Comparison of ENCODE assay signal across 8 cellular contexts in the genomic region with DNA sequence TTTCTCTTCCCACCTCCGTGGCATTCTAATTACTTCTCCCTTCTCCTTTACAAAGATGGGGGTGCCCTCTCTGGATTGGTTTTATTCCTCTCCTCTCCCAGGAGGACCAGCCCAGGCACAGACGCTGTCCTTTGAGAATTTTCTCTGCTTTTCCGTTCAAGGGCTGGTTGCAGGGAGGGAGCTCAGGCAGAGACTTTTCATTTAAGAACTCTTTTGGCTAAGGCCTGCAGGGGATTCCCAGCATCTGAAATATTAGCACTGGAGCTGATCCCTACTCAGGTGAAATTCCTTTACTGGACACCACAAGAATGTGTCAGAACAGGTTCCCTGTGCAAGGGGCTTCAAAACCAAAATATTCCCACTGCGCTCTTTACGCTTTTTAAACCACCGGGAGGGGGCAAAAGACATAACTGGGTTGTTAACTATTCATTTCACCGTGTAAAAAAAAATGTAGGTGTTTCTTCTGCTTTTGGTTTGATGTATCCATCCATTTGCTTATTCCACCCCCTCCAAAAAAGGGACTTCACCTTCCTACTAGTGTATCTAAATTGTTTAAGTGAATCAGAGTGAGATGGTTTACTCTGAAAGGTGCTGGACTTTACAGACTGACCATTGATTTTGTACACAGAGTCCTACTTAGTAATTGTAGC. TPM values are rescaled to one million over a fixed set of nuclear protein-coding genes. Genes with fewer than 3 reads are reported as not detected.
DNase-seq lines count a peak whose midpoint lies in the region; ATAC-seq and TF ChIP-seq lines count a peak whose summit lies in the region.

No MANE protein-coding gene starts in this region.

- no peak for DNase-seq in BE2C
- no peak for DNase-seq in HCT116 (ENCODE audit: low read depth, low spot score)
- DNase-seq in activated B cell treated with CpG ODN at 0.5 μM for 24 hours, result no peak
- DNase-seq in esophagus muscularis mucosa (ENCODE audit: extremely low spot score), result no peak
- no peak for DNase-seq in natural killer cell treated with Interleukin-12 subunit alpha and Interleukin-12 subunit beta and Interleukin-15 and Interleukin-18, amount 100 ng/mL, for 72 hours (ENCODE audit: low spot score)
- no peak for DNase-seq in GF-D8 (lab: John Stamatoyannopoulos, UW)
- DNase-seq in NCI-H1092 (lab: John Stamatoyannopoulos, UW), result no peak

- WGBS in esophagus muscularis mucosa, result 2% methylated on average over 7 of the region's 7 CpGs

- TF ChIP-seq POLR2A in HCT116 (IDR thresholded peaks at IDR 0.05; ENCODE audit: borderline replicate concordance, extremely low read depth, insufficient read depth, insufficient read length), result no peak
- no peak for TF ChIP-seq POLR2A in esophagus muscularis mucosa (IDR thresholded peaks at IDR 0.05; ENCODE audit: low read depth)

- H3K9me3 Mint-ChIP-seq in activated B cell treated with CpG ODN at 0.5 μM for 24 hours, result no peaks in the 10 kb centered on the region
- no peaks in the 10 kb centered on the region for H3K9me3 Mint-ChIP-seq in natural killer cell treated with Interleukin-12 subunit alpha and Interleukin-12 subunit beta and Interleukin-15 and Interleukin-18, amount 100 ng/mL, for 72 hours

- peaks cover 19% of the 10 kb centered on the region for H3K36me3 Mint-ChIP-seq in activated B cell treated with CpG ODN at 0.5 μM for 24 hours (ENCODE audit: low read depth)
- peaks cover 11% of the 10 kb centered on the region for H3K36me3 Mint-ChIP-seq in natural killer cell treated with Interleukin-12 subunit alpha and Interleukin-12 subunit beta and Interleukin-15 and Interleukin-18, amount 100 ng/mL, for 72 hours

- no peak for TF ChIP-seq EP300 in esophagus muscularis mucosa (IDR thresholded peaks at IDR 0.05)

- H3K36me3 ChIP-seq in BE2C (no peaks in the 10 kb centered on the region; the same call in 1 of the 2 replicates), HCT116 (ENCODE audit: control insufficient read depth in 1 of 2, insufficient read depth in 2 of 2, low read length in 2 of 2) (peaks cover 28 to 35% of the 10 kb centered on the region in 2 experiments), esophagus muscularis mucosa (no peaks in the 10 kb centered on the region)

- H3K4me1 ChIP-seq in BE2C (peaks cover 12% of the 10 kb centered on the region), HCT116 (ENCODE audit: control insufficient read depth in 1 of 2, insufficient read depth in 2 of 2, low read length in 2 of 2) (peaks cover 38 to 44% of the 10 kb centered on the region in 2 experiments), esophagus muscularis mucosa (peaks cover 28 to 64% (median 60%) of the 10 kb centered on the region in 4 donors)

- H3K9ac ChIP-seq in HCT116 (ENCODE audit: low read length), result peak overlapping the region; percentile 90

- H4K20me1 ChIP-seq in HCT116 (ENCODE audit: insufficient read depth), result peaks cover 17% of the 10 kb centered on the region; the same call in 1 of the 2 replicates

- no peaks in the 10 kb centered on the region for H3K9me2 ChIP-seq in HCT116 (ENCODE audit: insufficient read depth)

- POLR2A ChIA-PET in HCT116 (lab: Charles Lee), result no interaction called here
- POLR2A ChIA-PET in activated B cell treated with CpG ODN at 0.5 μM for 24 hours (lab: Charles Lee), result interaction anchor here (0.6 to 2.0 kb wide), 8 partner anchors 31 to 240 kb away, joined by 3 to 6 read pairs (median 4); a partner anchor contains a TSS

- CTCF ChIA-PET in HCT116 (lab: Charles Lee), result no interaction called here
- CTCF ChIA-PET in activated B cell treated with CpG ODN at 0.5 μM for 24 hours (lab: Charles Lee), result interaction anchor here (2.0 kb wide), 1 partner anchor 171 kb away, joined by 13 read pairs; no protein-coding TSS in a partner anchor

- no peak for TF ChIP-seq RAD21 in HCT116 (IDR thresholded peaks at IDR 0.05; ENCODE audit: low read depth)

- H3K4me3 ChIP-seq in BE2C (ENCODE audit: low read depth, low read length) (peak overlapping the region; percentile 74), HCT116 (replicated peaks in 1 of 2; ENCODE audit: low read depth in 1 of 2, low read length in 2 of 2) (peak overlapping the region; percentile 78 to 91), esophagus muscularis mucosa (peak overlapping the region; percentile 71 to 98 (median 92))

- no peak overlapping the region for H2AFZ ChIP-seq in HCT116 (ENCODE audit: low read depth, low read length, poor library complexity, severe bottlenecking)

- no peaks in the 10 kb centered on the region for H3K27me3 Mint-ChIP-seq in activated B cell treated with CpG ODN at 0.5 μM for 24 hours
- no peaks in the 10 kb centered on the region for H3K27me3 Mint-ChIP-seq in natural killer cell treated with Interleukin-12 subunit alpha and Interleukin-12 subunit beta and Interleukin-15 and Interleukin-18, amount 100 ng/mL, for 72 hours

- H3K27ac Mint-ChIP-seq in activated B cell treated with CpG ODN at 0.5 μM for 24 hours, result peak overlapping the region; percentile 97
- peak overlapping the region; percentile 98 to 100 for H3K27ac Mint-ChIP-seq in natural killer cell treated with Interleukin-12 subunit alpha and Interleukin-12 subunit beta and Interleukin-15 and Interleukin-18, amount 100 ng/mL, for 72 hours

- H3K4me3 Mint-ChIP-seq in activated B cell treated with CpG ODN at 0.5 μM for 24 hours, result peak overlapping the region; percentile 99
- H3K4me3 Mint-ChIP-seq in natural killer cell treated with Interleukin-12 subunit alpha and Interleukin-12 subunit beta and Interleukin-15 and Interleukin-18, amount 100 ng/mL, for 72 hours, result peak overlapping the region; percentile 100

- ATAC-seq in HCT116 (no peak), activated B cell treated with CpG ODN at 0.5 μM for 24 hours (ENCODE audit: low read depth) (no peak), HG02610 (IDR thresholded peaks at IDR 0.05; ENCODE audit: unreplicated experiment) (no peak)
- no peak for ATAC-seq in natural killer cell treated with Interleukin-12 subunit alpha and Interleukin-12 subunit beta and Interleukin-15 and Interleukin-18, amount 100 ng/mL, for 72 hours

- peak; percentile 25; the same call in 1 of the 2 replicates for TF ChIP-seq CTCF in BE2C (IDR thresholded peaks at IDR 0.05; ENCODE audit: low read depth, low read length)
- TF ChIP-seq CTCF in HCT116 (IDR thresholded peaks at IDR 0.05 in 2 of 3, conservative IDR thresholded peaks at IDR 0.05 in 1 of 3; ENCODE audit: borderline replicate concordance in 1 of 3, insufficient read depth in 1 of 3, low read depth in 2 of 3, low read length in 2 of 3), result 0 out of 6 replicates have a peak, but pooled peaks of 1 of the 3 experiments have one; percentile 7
- no peak for TF ChIP-seq CTCF in activated B cell treated with CpG ODN at 0.5 μM for 24 hours (IDR thresholded peaks at IDR 0.05)
- peak in 1 of 3 experiments; percentile 23 for TF ChIP-seq CTCF in esophagus muscularis mucosa (IDR thresholded peaks at IDR 0.05)

- peaks cover 78% of the 10 kb centered on the region for H3K79me2 ChIP-seq in HCT116 (ENCODE audit: insufficient read depth, low read length)

- peak overlapping the region; percentile 95 for H3K4me2 ChIP-seq in HCT116 (ENCODE audit: low read length)

- no peaks in the 10 kb centered on the region for H3K27me3 ChIP-seq in BE2C
- no peaks in the 10 kb centered on the region for H3K27me3 ChIP-seq in HCT116 (ENCODE audit: insufficient read depth, low read length)
- no peaks in the 10 kb centered on the region for H3K27me3 ChIP-seq in esophagus muscularis mucosa

- intact Hi-C loops in HCT116 (cut with micrococcal nuclease) (loop anchor here (5.0 kb wide), 1 partner anchor 170 kb away; no protein-coding TSS in a partner anchor), activated B cell treated with CpG ODN at 0.5 μM for 24 hours (cut with micrococcal nuclease) (loop anchor here (5.0 to 10.0 kb wide), 4 partner anchors 35 to 1482 kb away; a partner anchor contains a TSS), esophagus muscularis mucosa (cut with DNase I) (loop anchor here (5.0 to 10.0 kb wide), 3 partner anchors 142 to 188 kb away; a partner anchor contains a TSS)

- peaks cover 57% of the 10 kb centered on the region for H3K4me1 Mint-ChIP-seq in activated B cell treated with CpG ODN at 0.5 μM for 24 hours
- peaks cover 31 to 47% of the 10 kb centered on the region in 2 donors for H3K4me1 Mint-ChIP-seq in natural killer cell treated with Interleukin-12 subunit alpha and Interleukin-12 subunit beta and Interleukin-15 and Interleukin-18, amount 100 ng/mL, for 72 hours (ENCODE audit: low read depth in 2 of 2)

- TSS peak; percentile 50 for BruUV-seq in HCT116 (replicated peaks; lab: Mats Ljungman, UMichigan)

- RAD21 ChIA-PET in HCT116 (lab: Charles Lee; ENCODE audit: low non-redundant PET in 1 of 2, low total read pairs in 2 of 2, uncharacterized antibody in 2 of 2, unreplicated experiment in 2 of 2), result no interaction called here

- peak overlapping the region; percentile 99 for H3K27ac ChIP-seq in HCT116 (ENCODE audit: low read depth, low read length)
- peak overlapping the region; percentile 98 to 99 (median 99) for H3K27ac ChIP-seq in esophagus muscularis mucosa (replicated peaks in 1 of 4)

- H3K9me3 ChIP-seq in BE2C (no peaks in the 10 kb centered on the region), HCT116 (ENCODE audit: control insufficient read depth in 1 of 2, insufficient read depth in 1 of 2, low read depth in 1 of 2, low read length in 2 of 2) (no peaks in the 10 kb centered on the region), esophagus muscularis mucosa (no peaks in the 10 kb centered on the region)

TF ChIP-seq in HCT116, 20 proteins besides CTCF, POLR2A, EP300 and RAD21:
- peak; percentile 8; the same call in 1 of the 2 replicates for TF ChIP-seq SP1 (IDR thresholded peaks at IDR 0.05; ENCODE audit: low read depth)
- no peak for TF ChIP-seq POLR2AphosphoS5 (IDR thresholded peaks at IDR 0.05; ENCODE audit: low read depth, low read length)
- TF ChIP-seq, protein P1, sequence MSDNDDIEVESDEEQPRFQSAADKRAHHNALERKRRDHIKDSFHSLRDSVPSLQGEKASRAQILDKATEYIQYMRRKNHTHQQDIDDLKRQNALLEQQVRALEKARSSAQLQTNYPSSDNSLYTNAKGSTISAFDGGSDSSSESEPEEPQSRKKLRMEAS (IDR thresholded peaks at IDR 0.05), result no peak
- no peak for TF ChIP-seq CEBPB (IDR thresholded peaks at IDR 0.05; ENCODE audit: low read depth)
- TF ChIP-seq JUND (IDR thresholded peaks at IDR 0.05), result 0 out of 2 replicates have a peak, but pooled peaks have one; percentile 10
- TF ChIP-seq EZH2 (IDR thresholded peaks at IDR 0.05), result no peak
TF ChIP-seq in HCT116: peak in this region for 2.

RNA-seq across cellular contexts. Expression of a gene that starts 1.4 kb away (rescaled TPM):
- polyA plus RNA-seq in BE2C (2012; ENCODE audit: insufficient read depth, insufficient read length, low read depth), result 6.2 TPM
- 67.4 TPM for total RNA-seq in HCT116 (2021; ENCODE audit: unreplicated experiment)
- polyA plus RNA-seq in HCT116 (2012), result 14.4 and 17.5 TPM in 2 replicates
- total RNA-seq in activated B cell treated with CpG ODN at 0.5 μM for 24 hours, result 39.9 and 48.3 TPM in 2 replicates
- total RNA-seq in esophagus muscularis mucosa, result 10 to 100 TPM; 47.1 to 68.4 (median 59.6) TPM
- 100 to 1,000 TPM; 106 to 152 TPM for total RNA-seq in natural killer cell treated with Interleukin-12 subunit alpha and Interleukin-12 subunit beta and Interleukin-15 and Interleukin-18, amount 100 ng/mL, for 72 hours
